Comparison of ENCODE assay signal across 8 cellular contexts in the genomic region with DNA sequence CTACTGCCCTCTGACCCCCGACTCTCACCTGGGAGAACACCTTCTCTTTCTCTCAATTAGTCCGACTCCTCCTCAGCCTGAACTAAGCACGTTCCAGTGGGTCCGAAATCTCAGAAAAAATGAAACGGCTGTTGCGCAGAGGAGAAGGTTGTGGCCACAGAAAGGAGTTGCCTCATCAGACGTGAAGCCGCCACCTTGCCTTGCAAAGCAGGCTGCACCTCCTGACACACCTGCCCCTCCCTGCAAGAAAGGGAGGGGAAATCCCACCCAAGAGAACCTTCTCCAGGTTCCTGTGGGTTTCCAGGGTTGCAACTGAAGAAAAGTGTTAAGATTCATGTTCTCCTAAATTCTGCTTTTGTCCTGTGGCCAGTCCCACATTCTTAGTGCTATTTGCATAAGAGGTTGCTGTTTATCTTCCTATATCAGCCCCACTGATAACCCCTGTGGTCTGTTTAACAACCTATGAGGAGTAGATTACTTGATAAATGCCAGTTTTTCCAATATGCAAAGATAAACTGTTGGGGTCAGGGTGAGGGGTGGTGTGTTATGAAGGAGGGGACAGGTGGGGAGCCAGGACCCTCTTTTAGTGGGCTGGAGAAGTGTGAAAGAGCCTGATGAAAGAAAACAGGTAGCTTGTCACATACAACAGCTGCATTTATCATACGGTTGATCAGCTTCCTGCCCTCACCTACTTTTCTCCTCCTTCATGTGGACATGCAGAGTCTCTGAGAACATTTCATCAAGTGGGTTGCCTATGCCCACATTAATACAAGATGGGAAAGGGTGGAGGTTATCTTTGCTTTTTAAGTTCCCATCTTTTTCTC. TPM values are rescaled to one million over a fixed set of nuclear protein-coding genes. Genes with fewer than 3 reads are reported as not detected.
DNase-seq lines count a peak whose midpoint lies in the region; ATAC-seq, FAIRE-seq and TF ChIP-seq lines count a peak whose summit lies in the region.

No MANE protein-coding gene starts in this region.

- TF ChIP-seq POLR2A in H54 (IDR thresholded peaks at IDR 0.05; ENCODE audit: low read depth, low read length) = no peak

- H3K36me3 ChIP-seq in HUES64 (ENCODE audit: insufficient read depth, low read length) = no peaks in the 10 kb centered on the region
- no peaks in the 10 kb centered on the region for H3K36me3 ChIP-seq in mucosa of descending colon (ENCODE audit: low read depth)

- H3K9me3 Mint-ChIP-seq in activated T-cell treated with anti-CD3 and anti-CD28 coated beads, Interleukin-2, amount 50 U/mL, for 72 hours = no peaks in the 10 kb centered on the region

- no peak for FAIRE-seq in H54 (lab: Jason Lieb, UNC)

- H3K27ac Mint-ChIP-seq in activated T-cell treated with anti-CD3 and anti-CD28 coated beads, Interleukin-2, amount 50 U/mL, for 72 hours = no peak overlapping the region

- H3K27ac ChIP-seq in 22Rv1 (peak overlapping the region; percentile 82), HUES64 (ENCODE audit: low read depth, low read length) (peak overlapping the region; percentile 32; the same call in 1 of the 2 replicates)

- peak in 1 of 2 donors; percentile 15 for DNase-seq in activated T-cell treated with anti-CD3 and anti-CD28 coated beads, Interleukin-2, amount 50 U/mL, for 72 hours
- DNase-seq in mucosa of descending colon (no peak), H54 (ENCODE audit: insufficient read length, low spot score) (no peak), NCI-H1092 treated with DMSO at 0.1 percent for 48 hours (lab: John Stamatoyannopoulos, UW) (no peak), 8988T (no peak)

- H3K4me1 ChIP-seq in HUES64 (ENCODE audit: insufficient read depth, low read length) (peaks cover 39% of the 10 kb centered on the region), mucosa of descending colon (ENCODE audit: low read depth) (peaks cover 44% of the 10 kb centered on the region)

- H3K27me3 Mint-ChIP-seq in activated T-cell treated with anti-CD3 and anti-CD28 coated beads, Interleukin-2, amount 50 U/mL, for 72 hours (ENCODE audit: low read depth) = peaks cover 9% of the 10 kb centered on the region

- TF ChIP-seq CTCF in 22Rv1 (IDR thresholded peaks at IDR 0.05) (no peak), mucosa of descending colon (IDR thresholded peaks at IDR 0.05) (no peak)

- peaks cover 86% of the 10 kb centered on the region for H3K27me3 ChIP-seq in HUES64 (ENCODE audit: insufficient read depth, low read length)

- no peaks in the 10 kb centered on the region for H3K36me3 Mint-ChIP-seq in activated T-cell treated with anti-CD3 and anti-CD28 coated beads, Interleukin-2, amount 50 U/mL, for 72 hours (ENCODE audit: insufficient read depth in 2 of 2)

- H3K4me3 ChIP-seq in HUES64 (ENCODE audit: low read length) = no peak overlapping the region
- no peak overlapping the region for H3K4me3 ChIP-seq in mucosa of descending colon

- peak overlapping the region; percentile 52 to 79 for H3K4me3 Mint-ChIP-seq in activated T-cell treated with anti-CD3 and anti-CD28 coated beads, Interleukin-2, amount 50 U/mL, for 72 hours

- intact Hi-C loops in mucosa of descending colon (cut with DNase I, micrococcal nuclease) = no loop called here

- H3K4me1 Mint-ChIP-seq in activated T-cell treated with anti-CD3 and anti-CD28 coated beads, Interleukin-2, amount 50 U/mL, for 72 hours (ENCODE audit: low read depth) = peaks cover 73% of the 10 kb centered on the region

- H3K9ac ChIP-seq in HUES64 (ENCODE audit: low read depth, low read length) = no peak overlapping the region

- ATAC-seq in activated T-cell treated with anti-CD3 and anti-CD28 coated beads, Interleukin-2, amount 50 U/mL, for 72 hours (replicated peaks in 1 of 2) = no peak
- ATAC-seq in mucosa of descending colon (peak; percentile 53), GM21723 (IDR thresholded peaks at IDR 0.05; ENCODE audit: unreplicated experiment) (no peak)

- 52% methylated on average over 9 of the region's 9 CpGs for WGBS in HUES64

- H3K9me3 ChIP-seq in HUES64 (ENCODE audit: insufficient read depth, low read depth, low read length) = no peaks in the 10 kb centered on the region
- no peaks in the 10 kb centered on the region for H3K9me3 ChIP-seq in mucosa of descending colon

RNA-seq across cellular contexts. Expression of a gene that starts 18.2 kb away (rescaled TPM):
- 2.7 TPM for polyA plus RNA-seq in HUES64 (2013, experiment 1 of 2)
- 4.7 TPM for polyA plus RNA-seq in HUES64 (2013, experiment 2 of 2)
- total RNA-seq in activated T-cell treated with anti-CD3 and anti-CD28 coated beads, Interleukin-2, amount 50 U/mL, for 72 hours = 1 to 10 TPM; 3.3 to 4.0 TPM
- 10 to 100 TPM in 2 of 3 donors, 1 to 10 TPM in 1; 4.9 to 82.1 (median 48.8) TPM for total RNA-seq in mucosa of descending colon
